In the genomic region with DNA sequence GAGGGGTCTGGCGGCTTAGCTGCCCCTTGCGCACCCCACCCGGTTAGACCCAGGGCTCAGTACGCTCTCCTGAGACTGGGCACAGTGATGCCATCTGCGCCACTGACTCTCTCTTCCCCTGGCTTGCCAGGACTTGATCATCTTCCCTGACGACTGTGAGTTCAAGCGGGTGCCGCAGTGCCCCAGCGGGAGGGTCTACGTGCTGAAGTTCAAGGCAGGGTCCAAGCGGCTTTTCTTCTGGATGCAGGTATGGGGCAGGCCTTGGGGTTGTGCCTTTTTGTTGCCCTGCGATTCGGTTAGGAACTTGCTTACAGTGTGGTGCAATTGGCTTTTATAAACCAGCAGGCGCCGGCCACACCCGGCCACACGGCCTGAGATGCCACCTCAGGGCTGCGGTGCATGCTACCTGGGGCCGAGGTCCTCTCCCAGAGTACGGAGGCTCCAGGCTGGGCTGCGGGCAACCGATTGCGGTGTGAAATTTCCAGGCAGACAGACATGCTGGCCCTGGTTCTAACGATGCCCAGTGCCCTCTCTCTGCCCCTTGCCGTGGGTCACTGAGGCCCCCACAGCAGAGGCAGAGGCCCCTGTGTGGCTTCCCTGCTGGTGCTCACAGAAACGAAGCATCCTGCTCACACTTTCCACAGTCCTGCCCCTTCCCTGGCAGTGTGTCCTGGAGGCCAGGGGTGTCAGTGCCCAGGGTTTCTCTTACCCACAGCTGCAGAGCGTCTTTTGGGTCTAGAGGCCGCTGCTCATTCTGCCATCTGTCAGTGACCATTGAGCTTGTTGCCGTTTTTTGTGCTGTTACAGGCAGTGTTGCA, we compare ENCODE assay signal across 8 cellular contexts. TPM values are rescaled to one million over a fixed set of nuclear protein-coding genes. Genes with fewer than 3 reads are reported as not detected.
A peak's percentile ranks its signal among the peaks of the same experiment; 100 is the strongest.
DNase-seq lines count a peak whose midpoint lies in the region; ATAC-seq lines count a peak whose summit lies in the region.

No MANE protein-coding gene starts in this region.

- peaks cover 32% of the 10 kb centered on the region in 2 donors for H3K36me3 ChIP-seq in stomach smooth muscle (ENCODE audit: control insufficient read depth in 2 of 2, insufficient read depth in 2 of 2, low read length in 2 of 2)

- H3K27me3 Mint-ChIP-seq in T-helper 1 cell treated with Interleukin-12 subunit alpha and Interleukin-12 subunit beta and Interleukin-4 antibody, amounts not matched to agents 30 μg/mL and 1 μg/mL, for 36 hours (ENCODE audit: low read depth): no peaks in the 10 kb centered on the region

- ATAC-seq in activated naive CD4-positive, alpha-beta T cell treated with anti-CD3 and anti-CD28 coated beads, Interleukin-2, amount 50 U/mL, for 72 hours: no peak

- peak overlapping the region; percentile 58 to 80 for H3K9ac ChIP-seq in stomach smooth muscle (ENCODE audit: low read length in 2 of 2)

- no peaks in the 10 kb centered on the region for H3K27me3 ChIP-seq in stomach smooth muscle (ENCODE audit: control insufficient read depth in 1 of 2, insufficient read depth in 2 of 2, low read length in 2 of 2)

- in situ Hi-C loops in ACHN (cut with HindIII; ENCODE audit: low pct_ligation_motif_present, low pct_unique_long_range_greater_than_20kb, low sequenced_read_pairs): no loop called here
- in situ Hi-C loops in G401 (cut with HindIII; ENCODE audit: low sequenced_read_pairs): no loop called here

- peak overlapping the region; percentile 89 for H3K4me3 Mint-ChIP-seq in T-helper 1 cell treated with Interleukin-12 subunit alpha and Interleukin-12 subunit beta and Interleukin-4 antibody, amounts not matched to agents 30 μg/mL and 1 μg/mL, for 36 hours

- H3K27ac Mint-ChIP-seq in T-helper 1 cell treated with Interleukin-12 subunit alpha and Interleukin-12 subunit beta and Interleukin-4 antibody, amounts not matched to agents 30 μg/mL and 1 μg/mL, for 36 hours: peak overlapping the region; percentile 76
- peak overlapping the region; percentile 94 to 98 for H3K27ac Mint-ChIP-seq in activated naive CD4-positive, alpha-beta T cell treated with anti-CD3 and anti-CD28 coated beads, Interleukin-2, amount 50 U/mL, for 72 hours

- no peaks in the 10 kb centered on the region for H3K9me3 Mint-ChIP-seq in T-helper 1 cell treated with Interleukin-12 subunit alpha and Interleukin-12 subunit beta and Interleukin-4 antibody, amounts not matched to agents 30 μg/mL and 1 μg/mL, for 36 hours
- H3K9me3 Mint-ChIP-seq in activated naive CD4-positive, alpha-beta T cell treated with anti-CD3 and anti-CD28 coated beads, Interleukin-2, amount 50 U/mL, for 72 hours: no peaks in the 10 kb centered on the region

- H3K4me3 ChIP-seq in iPS-18c (ENCODE audit: insufficient read depth, low read depth, low read length): peak overlapping the region; percentile 84
- peak overlapping the region; percentile 58 to 83 for H3K4me3 ChIP-seq in stomach smooth muscle (ENCODE audit: low read length in 2 of 2)

- peaks cover 20% of the 10 kb centered on the region for H3K36me3 Mint-ChIP-seq in T-helper 1 cell treated with Interleukin-12 subunit alpha and Interleukin-12 subunit beta and Interleukin-4 antibody, amounts not matched to agents 30 μg/mL and 1 μg/mL, for 36 hours (ENCODE audit: low read depth)
- peaks cover 13 to 31% of the 10 kb centered on the region in 2 donors for H3K36me3 Mint-ChIP-seq in activated naive CD4-positive, alpha-beta T cell treated with anti-CD3 and anti-CD28 coated beads, Interleukin-2, amount 50 U/mL, for 72 hours

- H3K9me3 ChIP-seq in iPS-18c (ENCODE audit: control insufficient read depth, insufficient read depth, low read length) (peaks cover 3% of the 10 kb centered on the region), stomach smooth muscle (ENCODE audit: control insufficient read depth in 2 of 2, low read length in 2 of 2) (no peaks in the 10 kb centered on the region)

- peaks cover 51% of the 10 kb centered on the region for H3K4me1 ChIP-seq in stomach smooth muscle (ENCODE audit: control insufficient read depth, insufficient read depth, low read length)

- peak overlapping the region; percentile 96 for H3K27ac ChIP-seq in stomach smooth muscle (ENCODE audit: low read length)

- DNase-seq in T-helper 1 cell (no peak), ACHN (no peak), AG08396 (ENCODE audit: low spot score) (no peak), G401 (ENCODE audit: low spot score) (no peak)
- DNase-seq in activated naive CD4-positive, alpha-beta T cell treated with anti-CD3 and anti-CD28 coated beads, Interleukin-2, amount 50 U/mL, for 72 hours (ENCODE audit: low spot score in 2 of 2): no peak

- peaks cover 18% of the 10 kb centered on the region for H3K4me1 Mint-ChIP-seq in T-helper 1 cell treated with Interleukin-12 subunit alpha and Interleukin-12 subunit beta and Interleukin-4 antibody, amounts not matched to agents 30 μg/mL and 1 μg/mL, for 36 hours (ENCODE audit: low read depth)

RNA-seq across cellular contexts. Expression of a gene that starts 1.7 kb away (rescaled TPM):
- total RNA-seq in activated naive CD4-positive, alpha-beta T cell treated with anti-CD3 and anti-CD28 coated beads, Interleukin-2, amount 50 U/mL, for 72 hours: 10 to 100 TPM; 92.6 to 93.6 TPM
- total RNA-seq in G401 (2014; rRNA removed; shearing (Covaris generic)): 209 and 255 TPM in 2 replicates
